In the genomic region with DNA sequence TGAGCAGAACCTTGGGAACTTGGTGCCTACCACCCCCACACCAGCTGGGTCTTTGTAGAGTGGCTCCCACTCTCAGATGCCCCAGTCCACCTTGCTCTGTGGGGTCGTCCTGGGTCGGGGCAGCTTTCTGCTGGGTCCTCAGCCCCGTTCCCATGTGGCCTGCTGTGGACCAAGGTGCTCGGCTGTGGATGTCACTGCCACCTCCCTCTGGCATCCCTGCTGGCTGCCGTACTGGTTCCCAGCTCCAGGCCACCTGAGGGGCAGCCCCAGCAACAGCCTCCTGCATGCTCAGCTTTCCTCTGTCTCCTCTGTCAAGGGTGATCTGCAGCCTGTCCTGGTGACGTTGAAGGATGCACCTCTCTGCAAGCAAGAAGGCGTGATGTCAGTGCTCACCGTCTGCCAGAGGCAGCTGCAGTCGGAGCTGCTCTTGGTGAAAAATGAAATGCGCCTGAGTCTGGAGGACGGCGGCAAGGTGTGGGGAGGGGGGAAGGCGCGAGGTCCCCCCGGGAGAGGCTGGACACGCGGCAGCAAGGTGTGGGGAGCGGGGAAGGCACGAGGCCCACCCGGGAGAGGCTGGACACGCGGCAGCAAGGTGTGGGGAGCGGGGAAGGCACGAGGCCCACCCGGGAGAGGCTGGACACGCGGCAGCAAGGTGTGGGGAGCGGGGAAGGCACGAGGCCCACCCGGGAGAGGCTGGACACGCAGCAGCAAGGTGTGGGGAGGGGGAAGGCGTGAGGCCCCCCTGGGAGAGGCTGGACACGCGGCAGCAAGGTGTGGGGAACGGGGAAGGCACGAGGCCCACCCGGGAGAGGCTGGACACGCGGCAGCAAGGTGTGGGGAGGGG, we compare ENCODE assay signal across 20 cellular contexts. TPM values are rescaled to one million over a fixed set of nuclear protein-coding genes. Genes with fewer than 3 reads are reported as not detected.
DNase-seq lines count a peak whose midpoint lies in the region; ATAC-seq, FAIRE-seq and TF ChIP-seq lines count a peak whose summit lies in the region.
"Had no signal": no experiment of that assay in that cellular context is flagged by ENCODE, and none has a peak within 500 bp of the region (broad histone marks: within the 10 kb centered on the region; RNA-seq: fewer than 3 reads in every experiment).

No MANE protein-coding gene starts in this region.

- FAIRE-seq in K562 (lab: Jason Lieb, UNC), result no peak
- FAIRE-seq: D721Med had no signal

- peak overlapping the region; percentile 63 for H3K27ac Mint-ChIP-seq in neural crest cell (ENCODE audit: unreplicated experiment)
- H3K27ac Mint-ChIP-seq: CD8-positive, alpha-beta memory T cell had no signal

- no peak overlapping the region for H2AFZ ChIP-seq in K562 (ENCODE audit: low read depth, low read length)

- POLR2A ChIA-PET in K562 (lab: Yijun Ruan, JAX), result interaction anchor here (0.6 kb wide), 1 partner anchor 166 kb away, joined by 3 read pairs; no protein-coding TSS in a partner anchor

- H3K9ac ChIP-seq in K562 (ENCODE audit: insufficient read depth in 1 of 2, low read depth in 2 of 2, low read length in 2 of 2), result no peak overlapping the region
- H3K9ac ChIP-seq: BLaER1 treated with 17β-estradiol and CSF1 and Interleukin-3, amounts not matched to agents 10 nM and 100 nM had no signal

- 84% methylated on average over 19 of the region's 39 CpGs for WGBS in K562 (ENCODE audit: insufficient coverage, low coverage, missing lambda C conversion rate)

- H4K20me1 ChIP-seq in K562 (replicated peaks; ENCODE audit: control insufficient read depth, insufficient read depth, low read length), result no peaks in the 10 kb centered on the region

- peaks cover 5% of the 10 kb centered on the region for H3K4me1 Mint-ChIP-seq in neural crest cell

- ATAC-seq in left ventricle myocardium superior (no peak), K562 (no peak), HG02884 (IDR thresholded peaks at IDR 0.05; ENCODE audit: unreplicated experiment) (no peak), GM18519 (IDR thresholded peaks at IDR 0.05; ENCODE audit: low FRiP score, unreplicated experiment) (no peak), HG02852 (IDR thresholded peaks at IDR 0.05; ENCODE audit: unreplicated experiment) (no peak)

- no TSS peak for BruUV-seq in K562 (replicated peaks; lab: Mats Ljungman, UMichigan)

- peaks cover 6% of the 10 kb centered on the region for H3K36me3 Mint-ChIP-seq in neural crest cell (ENCODE audit: low read depth)

- H3K9me3 Mint-ChIP-seq in neural crest cell, result no peaks in the 10 kb centered on the region
- H3K9me3 Mint-ChIP-seq: CD8-positive, alpha-beta memory T cell had no signal

- TF ChIP-seq POLR2A in K562 (conservative IDR thresholded peaks at IDR 0.05), result no peak

- H3K4me3 Mint-ChIP-seq in neural crest cell, result no peak overlapping the region
- H3K4me3 Mint-ChIP-seq: CD8-positive, alpha-beta memory T cell had no signal

- no peak overlapping the region for H3K4me2 ChIP-seq in K562 (ENCODE audit: insufficient read depth, low read length)
- H3K4me2 ChIP-seq: BLaER1 treated with 17β-estradiol and CSF1 and Interleukin-3, amounts not matched to agents 10 nM and 100 nM had no signal

- no peaks in the 10 kb centered on the region for H3K9me1 ChIP-seq in K562 (ENCODE audit: control insufficient read depth, insufficient read depth, low read length)

- CTCF ChIA-PET in K562 (lab: Yijun Ruan, JAX; ENCODE audit: low intra/inter-chr PET ratio), result no interaction called here

- H3K79me2 ChIP-seq in K562 (ENCODE audit: control insufficient read depth, insufficient read depth, low read length), result no peaks in the 10 kb centered on the region

- H3K27me3 ChIP-seq in right atrium auricular region (no peaks in the 10 kb centered on the region), K562 (ENCODE audit: control insufficient read depth in 2 of 2, insufficient read depth in 2 of 2, low read length in 2 of 2) (no peaks in the 10 kb centered on the region)
- H3K27me3 ChIP-seq: BLaER1 treated with 17β-estradiol and CSF1 and Interleukin-3, amounts not matched to agents 10 nM and 100 nM; Peyer's patch had no signal

- H3K4me1 ChIP-seq in right atrium auricular region (no peaks in the 10 kb centered on the region), K562 (replicated peaks in 1 of 2; ENCODE audit: control insufficient read depth in 2 of 2, insufficient read depth in 2 of 2, low read length in 2 of 2) (peaks cover 0 to 12% of the 10 kb centered on the region in 2 experiments; a peak in 1 of 5 replicates)
- H3K4me1 ChIP-seq: Peyer's patch had no signal

- TF ChIP-seq EP300 in K562 (IDR thresholded peaks at IDR 0.05; ENCODE audit: low read length), result no peak

- no peak overlapping the region for H3K4me3 ChIP-seq in right atrium auricular region
- H3K4me3 ChIP-seq in K562, result no peak overlapping the region
- H3K4me3 ChIP-seq: BLaER1 treated with 17β-estradiol and CSF1 and Interleukin-3, amounts not matched to agents 10 nM and 100 nM; Peyer's patch; SK-N-MC had no signal

- no peak for TF ChIP-seq CTCF in right atrium auricular region (IDR thresholded peaks at IDR 0.05)
- no peak for TF ChIP-seq CTCF in K562 (IDR thresholded peaks at IDR 0.05 in 2 of 3, conservative IDR thresholded peaks at IDR 0.05 in 1 of 3; ENCODE audit: insufficient read depth in 2 of 3, low read depth in 1 of 3, low read length in 3 of 3)
- TF ChIP-seq CTCF in neural crest cell (conservative IDR thresholded peaks at IDR 0.05), result no peak

- DNase-seq in left ventricle myocardium superior, result peak; percentile 23
- DNase-seq in right atrium auricular region (ENCODE audit: low spot score), result no peak
- DNase-seq in K562 (ENCODE audit: extremely low read depth in 1 of 4, low spot score in 3 of 4), result no peak
- DNase-seq in neural crest cell (ENCODE audit: low read depth, low spot score), result no peak
- DNase-seq: DMS79; HCEC 1CT; MM.1S; NCI-H1092; NCI-H2081; NCI-H748 treated with DMSO at 0.1 percent for 48 hours; NK-92 treated with Interleukin-12 subunit alpha and Interleukin-12 subunit beta, amount 100 ng/mL, for 24 hours; Peyer's patch; SHP77 had no signal

- intact Hi-C loops in left ventricle myocardium superior (cut with micrococcal nuclease) (no loop called here), K562 (cut with micrococcal nuclease) (no loop called here)

- H3K27me3 Mint-ChIP-seq in neural crest cell (ENCODE audit: low read depth), result no peaks in the 10 kb centered on the region
- H3K27me3 Mint-ChIP-seq: CD8-positive, alpha-beta memory T cell had no signal

- H3K9me3 ChIP-seq in right atrium auricular region (no peaks in the 10 kb centered on the region), K562 (replicated peaks; ENCODE audit: control insufficient read depth, insufficient read depth, low read depth, low read length) (no peaks in the 10 kb centered on the region)
- H3K9me3 ChIP-seq: BLaER1 treated with 17β-estradiol and CSF1 and Interleukin-3, amounts not matched to agents 10 nM and 100 nM; Peyer's patch had no signal

- in situ Hi-C loops in K562 (cut with MboI), result no loop called here

- TF ChIP-seq RAD21 in K562 (CRISPR knock-in tag; conservative IDR thresholded peaks at IDR 0.05 in 1 of 2, IDR thresholded peaks at IDR 0.05 in 1 of 2), result no peak

- H3K27ac ChIP-seq in right atrium auricular region (no peak overlapping the region), K562 (ENCODE audit: extremely low read depth, low read depth, low read length) (no peak overlapping the region)
- H3K27ac ChIP-seq: BLaER1 treated with 17β-estradiol and CSF1 and Interleukin-3, amounts not matched to agents 10 nM and 100 nM; Peyer's patch; SK-N-MC had no signal

- H3K36me3 ChIP-seq in right atrium auricular region (peaks cover 48% of the 10 kb centered on the region), K562 (ENCODE audit: control insufficient read depth, insufficient read depth, low read length) (peaks cover 53% of the 10 kb centered on the region; the same call in 2 of the 3 replicates)

TF ChIP-seq in K562, 482 proteins besides CTCF, POLR2A, EP300 and RAD21:
- TF ChIP-seq CREB3 (tag; conservative IDR thresholded peaks at IDR 0.05; ENCODE audit: low read depth) (no peak), POLR2G (IDR thresholded peaks at IDR 0.05; ENCODE audit: low read depth, low read length) (peak; percentile 64)
TF ChIP-seq in K562: peak in this region for 1.

RNA-seq across cellular contexts. Expression of gene DIP2A, which starts 45.9 kb away (rescaled TPM):
- 28.5 TPM for total RNA-seq in left ventricle myocardium superior
- total RNA-seq in right atrium auricular region, result 10 to 100 TPM; 18.1 to 25.9 TPM
- 344 and 474 TPM in 2 replicates for total RNA-seq in K562 (2011; cell fraction: chromatin; rRNA removed; ENCODE audit: low replicate concordance)
- total RNA-seq in K562 (2011; cell fraction: nucleolus; rRNA removed), result 211 and 231 TPM in 2 replicates
- 245 and 258 TPM in 2 replicates for total RNA-seq in K562 (2011; cell fraction: nucleoplasm; rRNA removed)
- total RNA-seq in K562 (2014; rRNA removed), result 13.8 and 19.7 TPM in 2 replicates
- 14.9 and 19.1 TPM in 2 replicates for total RNA-seq in K562 (2014; rRNA removed; fragmentation: Illumina TruSeq; extraction: Trizol)
- total RNA-seq in K562 (2015; rRNA removed; fragmentation: Illumina TruSeq; extraction: Trizol), result 19.6 and 20.3 TPM in 2 replicates
- 31.1 and 32.3 TPM in 2 replicates for total RNA-seq in K562 (2021)
- polyA plus RNA-seq in K562 (2011; rRNA removed), result 34.5 and 41.3 TPM in 2 replicates
- polyA plus RNA-seq in K562 (2011; cell fraction: cytosol; rRNA removed), result 22.5 and 24.1 TPM in 2 replicates
- 167 and 196 TPM in 2 replicates for polyA plus RNA-seq in K562 (2011; cell fraction: nucleus; rRNA removed)
- 21.7 and 36.7 TPM in 2 replicates for polyA plus RNA-seq in K562 (2012)
- polyA plus RNA-seq in K562 (2014; fragmentation: Illumina TruSeq; extraction: Trizol), result 21.3 and 23.9 TPM in 2 replicates
- 1 to 10 TPM; 4.3 to 4.6 TPM for polyA plus RNA-seq in K562 (2014; fragmentation: Nextera tagmentation; extraction: Ambion mirVana)
- 30.0 and 31.1 TPM in 2 replicates for polyA plus RNA-seq in K562 (2014; rRNA removed)
- 48.3 and 48.8 TPM in 2 replicates for polyA minus RNA-seq in K562 (2011; rRNA and poly(A)+ RNA removed)
- polyA minus RNA-seq in K562 (2011; cell fraction: cytosol; rRNA and poly(A)+ RNA removed), result 21.6 and 23.7 TPM in 2 replicates
- 89.9 and 113 TPM in 2 replicates for polyA minus RNA-seq in K562 (2011; cell fraction: nucleus; rRNA and poly(A)+ RNA removed)
- 57.8 and 61.2 TPM in 2 replicates for total RNA-seq in neural crest cell
